In genomic region chr12:90027889-90028570, GRCh38 we compare ENCODE assay signal across 1 cellular context.
A peak's percentile ranks its signal among the peaks of the same experiment; 100 is the strongest.
TF ChIP-seq lines count a peak whose summit lies in the region.

No MANE protein-coding gene starts in this region.

TF ChIP-seq in SK-N-SH treated with all-trans-retinoic acid at 6 μM for 48 hours, 23 proteins besides CTCF, POLR2A, EP300 and RAD21 (continued from another document):
- TF ChIP-seq TSHZ2 (CRISPR knock-in tag; IDR thresholded peaks at IDR 0.05), result peak; percentile 78
- TF ChIP-seq SNAI2 (CRISPR knock-in tag; IDR thresholded peaks at IDR 0.05), result 0 out of 2 replicates have a peak, but pooled peaks have one; percentile 43
- TF ChIP-seq CSDC2 (CRISPR knock-in tag; IDR thresholded peaks at IDR 0.05), result 0 out of 2 replicates have a peak, but pooled peaks have one; percentile 59
- TF ChIP-seq, protein P1, sequence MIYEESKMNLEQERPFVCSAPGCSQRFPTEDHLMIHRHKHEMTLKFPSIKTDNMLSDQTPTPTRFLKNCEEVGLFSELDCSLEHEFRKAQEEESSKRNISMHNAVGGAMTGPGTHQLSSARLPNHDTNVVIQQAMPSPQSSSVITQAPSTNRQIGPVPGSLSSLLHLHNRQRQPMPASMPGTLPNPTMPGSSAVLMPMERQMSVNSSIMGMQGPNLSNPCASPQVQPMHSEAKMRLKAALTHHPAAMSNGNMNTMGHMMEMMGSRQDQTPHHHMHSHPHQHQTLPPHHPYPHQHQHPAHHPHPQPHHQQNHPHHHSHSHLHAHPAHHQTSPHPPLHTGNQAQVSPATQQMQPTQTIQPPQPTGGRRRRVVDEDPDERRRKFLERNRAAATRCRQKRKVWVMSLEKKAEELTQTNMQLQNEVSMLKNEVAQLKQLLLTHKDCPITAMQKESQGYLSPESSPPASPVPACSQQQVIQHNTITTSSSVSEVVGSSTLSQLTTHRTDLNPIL (CRISPR knock-in tag; IDR thresholded peaks at IDR 0.05; ENCODE audit: low read depth), result peak; percentile 68; the same call in 1 of the 2 replicates
- peak; percentile 72; the same call in 1 of the 2 replicates for TF ChIP-seq GLIS3 (CRISPR knock-in tag; IDR thresholded peaks at IDR 0.05)
- TF ChIP-seq ZFP3 (CRISPR knock-in tag; IDR thresholded peaks at IDR 0.05), result peak; percentile 79; the same call in 1 of the 2 replicates
- peak; percentile 77 for TF ChIP-seq TCF4 (CRISPR knock-in tag; IDR thresholded peaks at IDR 0.05; ENCODE audit: borderline replicate concordance)
- TF ChIP-seq BACH2 (CRISPR knock-in tag; IDR thresholded peaks at IDR 0.05; ENCODE audit: borderline replicate concordance), result no peak
- TF ChIP-seq ZNF8 (CRISPR knock-in tag; IDR thresholded peaks at IDR 0.05), result no peak
